In genomic region chr10:74436523-74437170, GRCh38 we compare ENCODE assay signal across 28 cellular contexts.
"Had no signal": no experiment of that assay in that cellular context is flagged by ENCODE, and none has a peak within 500 bp of the region (broad histone marks: within the 10 kb centered on the region; RNA-seq: fewer than 3 reads in every experiment).

No MANE protein-coding gene starts in this region.

- H3K27ac ChIP-seq: brain microvascular endothelial cell, KMS-11 had no signal

- H3K4me2 ChIP-seq: KMS-11 had no signal

- H3K9ac ChIP-seq: KMS-11 had no signal

- ATAC-seq: activated CD4-positive, CD25-positive, alpha-beta regulatory T cell treated with anti-CD3 and anti-CD28 coated beads, Interleukin-2, amount 50 U/mL, for 24 hours; activated CD8-positive, alpha-beta memory T cell treated with anti-CD3 and anti-CD28 coated beads, Interleukin-2, amount 10 ng/mL, durations not matched to agents 7 days and 5 days; PC-3; WTC11 had no signal

- H3K27me3 ChIP-seq: brain microvascular endothelial cell had no signal

- DNase-seq: activated CD4-positive, alpha-beta memory T cell treated with anti-CD3 and anti-CD28 coated beads, Interleukin-2, amount 10 ng/mL, durations not matched to agents 7 days and 5 days; activated CD4-positive, alpha-beta T cell treated with anti-CD3 and anti-CD28 coated beads for 48 hours; activated CD8-positive, alpha-beta memory T cell treated with anti-CD3 and anti-CD28 coated beads for 24 hours; activated CD8-positive, alpha-beta memory T cell treated with anti-CD3 and anti-CD28 coated beads, Interleukin-2, amount 10 ng/mL, durations not matched to agents 7 days and 5 days; activated CD8-positive, alpha-beta memory T cell treated with anti-CD3 and anti-CD28 coated beads, Interleukin-2, amount 50 U/mL, for 48 hours; activated effector memory CD4-positive, alpha-beta T cell treated with anti-CD3 and anti-CD28 coated beads, Interleukin-2, amount 50 U/mL, for 16 hours; activated naive CD4-positive, alpha-beta T cell; activated naive CD4-positive, alpha-beta T cell treated with anti-CD3 and anti-CD28 coated beads, Interleukin-2, amount 50 U/mL, for 16 hours; activated naive CD8-positive, alpha-beta T cell treated with anti-CD3 and anti-CD28 coated beads for 36 hours; activated T-cell treated with anti-CD3 and anti-CD28 coated beads, Interleukin-2, amount 50 U/mL, for 48 hours; amniotic stem cell; aorta; brain microvascular endothelial cell; central memory CD4-positive, alpha-beta T cell; MM.1S; MV-4-11; NCI-H1092; NCI-H1436 treated with DMSO at 0.1 percent for 48 hours; NCI-H1694 treated with DMSO at 0.1 percent for 48 hours; NCI-H2029; NCI-H345; NCI-H524 treated with DMSO at 0.1 percent for 48 hours; NK-92 treated with Interleukin-12 subunit alpha and Interleukin-12 subunit beta, amount 100 ng/mL, for 24 hours; Right ventricle myocardium superior had no signal

- H3K36me3 ChIP-seq: brain microvascular endothelial cell had no signal
